In the genomic region with DNA sequence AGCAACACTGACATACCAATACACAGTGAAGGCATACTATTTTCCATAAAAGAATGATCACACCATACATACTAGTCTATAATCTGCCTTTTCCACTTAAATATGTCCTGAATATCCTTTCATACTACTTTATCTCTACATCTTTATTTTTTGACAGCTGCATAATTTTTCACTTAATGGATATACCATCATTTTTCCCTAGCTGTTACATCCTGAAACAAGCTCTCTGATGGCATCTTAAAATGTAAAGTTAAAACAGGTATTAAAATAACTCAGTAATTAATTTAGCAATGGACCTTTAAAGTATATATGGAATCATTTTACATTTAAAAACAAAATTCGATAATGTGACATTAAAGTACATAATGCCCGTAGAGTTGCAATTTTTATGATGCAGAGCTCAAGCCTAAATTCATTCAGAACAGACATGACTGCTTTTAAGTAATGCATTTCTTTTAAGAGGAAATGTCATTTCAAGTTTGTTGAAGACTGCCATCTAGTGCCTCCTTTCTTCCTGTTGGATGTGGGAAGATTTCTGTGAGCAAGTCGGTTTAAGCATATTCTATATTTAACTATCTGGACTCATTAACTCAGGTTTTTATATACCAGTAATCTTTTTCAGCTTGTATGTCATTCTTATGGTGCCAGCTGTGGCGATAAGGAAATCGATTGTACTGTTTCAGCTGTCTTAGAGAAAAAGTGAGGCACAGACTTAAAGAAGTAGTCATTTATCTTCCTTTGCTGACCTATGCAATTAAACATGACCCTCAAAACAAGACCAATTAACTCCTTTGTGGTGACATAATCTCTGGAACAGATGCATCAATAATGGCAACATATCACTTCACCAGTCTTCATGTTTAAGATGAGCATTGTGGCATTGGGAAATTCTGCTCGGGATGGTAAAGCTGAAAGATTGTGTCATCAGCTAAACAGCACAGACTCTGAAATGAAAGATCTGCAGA, we compare ENCODE assay signal across 8 cellular contexts. TPM values are rescaled to one million over a fixed set of nuclear protein-coding genes. Genes with fewer than 3 reads are reported as not detected.
DNase-seq lines count a peak whose midpoint lies in the region; ATAC-seq and TF ChIP-seq lines count a peak whose summit lies in the region.

No MANE protein-coding gene starts in this region.

- H3K9me3 ChIP-seq in body of pancreas, result no peaks in the 10 kb centered on the region

- peak; percentile 36 to 74 (median 62) for TF ChIP-seq CTCF in body of pancreas (IDR thresholded peaks at IDR 0.05)

- DNase-seq in SIG-M5 treated with dmso at 0.1 percent for 504 hours (lab: John Stamatoyannopoulos, UW; ENCODE audit: unreplicated experiment), result peak; percentile 73
- no peak for DNase-seq in SIG-M5 (lab: John Stamatoyannopoulos, UW)
- peak; percentile 5 for DNase-seq in NCI-H2196 treated with DMSO at 0.1 percent for 48 hours (lab: John Stamatoyannopoulos, UW; ENCODE audit: unreplicated experiment)
- DNase-seq in body of pancreas, result peak in 1 of 4 donors; percentile 46
- peak; percentile 79 for DNase-seq in left kidney (ENCODE audit: low read depth, low spot score)
- no peak for DNase-seq in stimulated activated CD4-positive, alpha-beta T cell treated with anti-CD3 and anti-CD28 coated beads, Interleukin-15, amount 100 ng/mL, for 24 hours
- DNase-seq in occipital lobe (lab: John Stamatoyannopoulos, UW), result no peak

- TF ChIP-seq POLR2A in body of pancreas (IDR thresholded peaks at IDR 0.05), result no peak

- 4 to 10% methylated on average over 6 of the region's 6 CpGs for WGBS in body of pancreas, 2 donors

- no peaks in the 10 kb centered on the region for H3K27me3 ChIP-seq in body of pancreas

- peak overlapping the region; percentile 68 to 83 (median 82) for H3K27ac ChIP-seq in body of pancreas

- intact Hi-C loops in body of pancreas (cut with DNase I), result no loop called here

- H3K4me3 ChIP-seq in body of pancreas, result no peak overlapping the region

- no peaks in the 10 kb centered on the region for H3K36me3 ChIP-seq in body of pancreas (replicated peaks in 1 of 2; ENCODE audit: insufficient read depth in 1 of 2, low read depth in 2 of 2)

- H3K4me1 ChIP-seq in body of pancreas, result peaks cover 19% of the 10 kb centered on the region

- ATAC-seq in HG02884 (IDR thresholded peaks at IDR 0.05; ENCODE audit: unreplicated experiment) (peak; percentile 74), body of pancreas (peak; percentile 68)

RNA-seq across cellular contexts. Expression of gene PRICKLE1, which starts 20.3 kb away (rescaled TPM):
- total RNA-seq in body of pancreas (1 to 10 TPM; 3.6 to 4.7 TPM), occipital lobe (8.7 TPM)

Comparison
In these comparisons a context has a peak if more than half of its experiments do, and no peak if none do; other contexts are left out.
1. DNase-seq: peak in SIG-M5 treated with dmso at 0.1 percent for 504 hours (single experiment), NCI-H2196 treated with DMSO at 0.1 percent for 48 hours (single experiment) and left kidney (single experiment); none in SIG-M5 (single experiment), stimulated activated CD4-positive, alpha-beta T cell treated with anti-CD3 and anti-CD28 coated beads, Interleukin-15, amount 100 ng/mL, for 24 hours (single experiment) and occipital lobe (single experiment).